Comparison of ENCODE assay signal across 3 cellular contexts in genomic region chr3:32939531-32940284, GRCh38. TPM values are rescaled to one million over a fixed set of nuclear protein-coding genes. Genes with fewer than 3 reads are reported as not detected.
"Had no signal": no experiment of that assay in that cellular context is flagged by ENCODE, and none has a peak within 500 bp of the region (broad histone marks: within the 10 kb centered on the region; RNA-seq: fewer than 3 reads in every experiment).

No MANE protein-coding gene starts in this region.

RNA-seq across cellular contexts. Expression of gene CCR4, which starts 11.7 kb away (rescaled TPM):
- total RNA-seq: astrocyte, body of pancreas had no signal
- polyA plus RNA-seq: aorta had no signal
